Comparison of ENCODE assay signal across 9 cellular contexts in the genomic region with DNA sequence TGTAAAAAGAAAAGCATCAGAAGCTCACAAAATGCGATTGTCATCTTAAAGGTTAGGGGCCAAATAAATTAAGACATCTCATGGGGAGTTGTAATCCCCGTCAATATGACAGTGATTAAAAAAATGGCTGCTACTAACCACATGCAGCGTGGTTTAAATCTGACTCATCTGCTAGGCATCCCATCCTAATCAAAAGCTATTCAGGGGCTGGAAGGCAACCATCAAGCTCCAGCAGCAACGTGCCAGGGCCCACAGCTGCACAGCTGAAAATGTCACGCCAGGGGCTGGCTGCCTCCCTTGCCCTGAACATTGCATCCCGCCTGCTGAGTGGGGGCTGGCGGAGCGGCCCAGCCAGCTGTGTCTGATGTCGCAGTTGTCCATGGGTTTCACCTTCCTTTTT.
DNase-seq lines count a peak whose midpoint lies in the region; ATAC-seq and TF ChIP-seq lines count a peak whose summit lies in the region.
"Had no signal": no experiment of that assay in that cellular context is flagged by ENCODE, and none has a peak within 500 bp of the region (broad histone marks: within the 10 kb centered on the region; RNA-seq: fewer than 3 reads in every experiment).

No MANE protein-coding gene starts in this region.

- H3K27me3 Mint-ChIP-seq in activated naive CD8-positive, alpha-beta T cell treated with anti-CD3 and anti-CD28 coated beads, Interleukin-2, amount 50 U/mL, for 24 hours, result peaks cover 45% of the 10 kb centered on the region

- ATAC-seq in HG03159 (IDR thresholded peaks at IDR 0.05; ENCODE audit: unreplicated experiment) (no peak), GM21381 (IDR thresholded peaks at IDR 0.05; ENCODE audit: unreplicated experiment) (no peak)
- no peak for ATAC-seq in activated naive CD8-positive, alpha-beta T cell treated with anti-CD3 and anti-CD28 coated beads, Interleukin-2, amount 50 U/mL, for 24 hours

- H3K4me3 ChIP-seq in brain microvascular endothelial cell (ENCODE audit: low read depth, low read length), result no peak overlapping the region
- H3K4me3 ChIP-seq: vagina had no signal

- peak overlapping the region; percentile 99 for H3K27ac ChIP-seq in brain microvascular endothelial cell
- H3K27ac ChIP-seq: vagina had no signal

- TF ChIP-seq CTCF in brain microvascular endothelial cell (IDR thresholded peaks at IDR 0.05; ENCODE audit: low read depth, low read length, missing control alignments), result no peak

- H3K4me3 Mint-ChIP-seq in activated naive CD8-positive, alpha-beta T cell treated with anti-CD3 and anti-CD28 coated beads, Interleukin-2, amount 50 U/mL, for 24 hours, result no peak overlapping the region

- no peaks in the 10 kb centered on the region for H3K36me3 ChIP-seq in brain microvascular endothelial cell (replicated peaks)
- H3K36me3 ChIP-seq: vagina had no signal

- in situ Hi-C loops in brain microvascular endothelial cell (cut with HindIII; ENCODE audit: low pct_ligation_motif_present, low sequenced_read_pairs), result no loop called here

- peaks cover 3% of the 10 kb centered on the region for H3K9me3 Mint-ChIP-seq in activated naive CD8-positive, alpha-beta T cell treated with anti-CD3 and anti-CD28 coated beads, Interleukin-2, amount 50 U/mL, for 24 hours

- no peaks in the 10 kb centered on the region for H3K27me3 ChIP-seq in brain microvascular endothelial cell (replicated peaks)
- H3K27me3 ChIP-seq: vagina had no signal

- H3K36me3 Mint-ChIP-seq in activated naive CD8-positive, alpha-beta T cell treated with anti-CD3 and anti-CD28 coated beads, Interleukin-2, amount 50 U/mL, for 24 hours (ENCODE audit: low read depth), result no peaks in the 10 kb centered on the region

- DNase-seq in HS-27A (ENCODE audit: low read depth) (peak; percentile 92), brain microvascular endothelial cell (peak; percentile 98), inferior parietal cortex (ENCODE audit: extremely low spot score) (peak; percentile 62), stromal cell of bone marrow (ENCODE audit: low read depth) (peak; percentile 93), NCI-H345 (lab: John Stamatoyannopoulos, UW) (no peak)
- DNase-seq in activated naive CD8-positive, alpha-beta T cell treated with anti-CD3 and anti-CD28 coated beads, Interleukin-2, amount 50 U/mL, for 24 hours, result no peak

- peaks cover 7% of the 10 kb centered on the region for H3K4me1 Mint-ChIP-seq in activated naive CD8-positive, alpha-beta T cell treated with anti-CD3 and anti-CD28 coated beads, Interleukin-2, amount 50 U/mL, for 24 hours

- H3K27ac Mint-ChIP-seq in activated naive CD8-positive, alpha-beta T cell treated with anti-CD3 and anti-CD28 coated beads, Interleukin-2, amount 50 U/mL, for 24 hours, result no peak overlapping the region

Comparison
In these comparisons a context has a peak if more than half of its experiments do, and no peak if none do; other contexts are left out.
1. DNase-seq: peak in HS-27A (single experiment), brain microvascular endothelial cell (single experiment), inferior parietal cortex (single experiment) and stromal cell of bone marrow (single experiment); none in NCI-H345 (single experiment) and activated naive CD8-positive, alpha-beta T cell treated with anti-CD3 and anti-CD28 coated beads, Interleukin-2, amount 50 U/mL, for 24 hours (single experiment).